Comparison of ENCODE assay signal across 1 cellular context in genomic region chr7:108592633-108593277, GRCh38.
TF ChIP-seq lines count a peak whose summit lies in the region.

No MANE protein-coding gene starts in this region.

TF ChIP-seq in IMR-90, 13 proteins besides CTCF, POLR2A, EP300 and RAD21 (continued from another document):
- TF ChIP-seq ELK1 (IDR thresholded peaks at IDR 0.05; ENCODE audit: borderline replicate concordance, low read depth, low read length) = no peak
- TF ChIP-seq RCOR1 (IDR thresholded peaks at IDR 0.05; ENCODE audit: insufficient replicate concordance, low read length) = no peak
- TF ChIP-seq MAFK (IDR thresholded peaks at IDR 0.05; ENCODE audit: low read depth, low read length) = no peak
- TF ChIP-seq NFE2L2 (IDR thresholded peaks at IDR 0.05; ENCODE audit: low read depth, low read length) = no peak
- no peak for TF ChIP-seq RFX5 (IDR thresholded peaks at IDR 0.05; ENCODE audit: low read depth, low read length)
- TF ChIP-seq MXI1 (IDR thresholded peaks at IDR 0.05; ENCODE audit: borderline replicate concordance, low read depth, low read length) = no peak
